Comparison of ENCODE assay signal across 31 cellular contexts in genomic region chr5:87853541-87853940, GRCh38.
"Had no signal": no experiment of that assay in that cellular context is flagged by ENCODE, and none has a peak within 500 bp of the region (broad histone marks: within the 10 kb centered on the region; RNA-seq: fewer than 3 reads in every experiment).

No MANE protein-coding gene starts in this region.

- H3K27me3 ChIP-seq: ascending aorta, esophagus muscularis mucosa, foreskin keratinocyte, gastrocnemius medialis, heart left ventricle had no signal

- H3K4me3 ChIP-seq: ascending aorta, body of pancreas, esophagus muscularis mucosa, gastrocnemius medialis, heart left ventricle had no signal

- FAIRE-seq: colon had no signal

- H3K27ac ChIP-seq: ascending aorta, body of pancreas, esophagus muscularis mucosa, foreskin keratinocyte, gastrocnemius medialis, heart left ventricle, WERI-Rb-1 had no signal

- H3K36me3 ChIP-seq: ascending aorta, esophagus muscularis mucosa, gastrocnemius medialis, heart left ventricle, WERI-Rb-1 had no signal

- DNase-seq: activated B cell treated with CpG ODN at 0.5 μM for 24 hours; activated CD4-positive, alpha-beta T cell treated with anti-CD3 and anti-CD28 coated beads for 48 hours; activated CD4-positive, alpha-beta T cell treated with anti-CD3 and anti-CD28 coated beads, Interleukin-2, amount 50 U/mL, for 1 hour; activated CD4-positive, alpha-beta T cell treated with anti-CD3 and anti-CD28 coated beads, Interleukin-2, amount 50 U/mL, for 48 hours; activated CD8-positive, alpha-beta memory T cell treated with anti-CD3 and anti-CD28 coated beads, Interleukin-2, amount 50 U/mL, for 48 hours; activated CD8-positive, alpha-beta T cell treated with anti-CD3 and anti-CD28 coated beads, Interleukin-2, amount 10 ng/mL, durations not matched to agents 7 days and 5 days; activated gamma-delta T cell; activated naive CD4-positive, alpha-beta T cell; activated naive CD4-positive, alpha-beta T cell treated with anti-CD3 and anti-CD28 coated beads, Interleukin-2, amount 10 ng/mL, durations not matched to agents 7 days and 5 days; activated naive CD8-positive, alpha-beta T cell treated with anti-CD3 and anti-CD28 coated beads, Interleukin-2, amount 10 ng/mL, durations not matched to agents 7 days and 5 days; activated T-cell treated with anti-CD3 and anti-CD28 coated beads for 4 hours; activated T-cell treated with anti-CD3 and anti-CD28 coated beads, Interleukin-2, amount 50 U/mL, for 24 hours; activated T-cell treated with anti-CD3 and anti-CD28 coated beads, Interleukin-2, amount 50 U/mL, for 72 hours; body of pancreas; cortex of kidney; dermis blood vessel endothelial cell; effector CD4-positive, alpha-beta T cell; effector memory CD8-positive, alpha-beta T cell; erythroblast; foreskin keratinocyte; gastrocnemius medialis; glutamatergic neuron; heart left ventricle; T-helper 17 cell; T1000; WERI-Rb-1 had no signal

- H3K9me3 ChIP-seq: ascending aorta, body of pancreas, esophagus muscularis mucosa, gastrocnemius medialis had no signal

- H3K4me1 ChIP-seq: ascending aorta, body of pancreas, esophagus muscularis mucosa, foreskin keratinocyte, gastrocnemius medialis, heart left ventricle had no signal

- ATAC-seq: activated CD4-positive, CD25-positive, alpha-beta regulatory T cell treated with anti-CD3 and anti-CD28 coated beads, Interleukin-2, amount 50 U/mL, for 24 hours; activated CD8-positive, alpha-beta T cell treated with anti-CD3 and anti-CD28 coated beads, Interleukin-2, amount 10 ng/mL, durations not matched to agents 7 days and 5 days; activated naive CD4-positive, alpha-beta T cell treated with anti-CD3 and anti-CD28 coated beads, Interleukin-2, amount 50 U/mL, for 72 hours; activated T-cell treated with anti-CD3 and anti-CD28 coated beads, Interleukin-2, amount 50 U/mL, for 72 hours; body of pancreas; effector memory CD8-positive, alpha-beta T cell; foreskin keratinocyte; gastrocnemius medialis; heart left ventricle; T-helper 17 cell had no signal
